In the genomic region with DNA sequence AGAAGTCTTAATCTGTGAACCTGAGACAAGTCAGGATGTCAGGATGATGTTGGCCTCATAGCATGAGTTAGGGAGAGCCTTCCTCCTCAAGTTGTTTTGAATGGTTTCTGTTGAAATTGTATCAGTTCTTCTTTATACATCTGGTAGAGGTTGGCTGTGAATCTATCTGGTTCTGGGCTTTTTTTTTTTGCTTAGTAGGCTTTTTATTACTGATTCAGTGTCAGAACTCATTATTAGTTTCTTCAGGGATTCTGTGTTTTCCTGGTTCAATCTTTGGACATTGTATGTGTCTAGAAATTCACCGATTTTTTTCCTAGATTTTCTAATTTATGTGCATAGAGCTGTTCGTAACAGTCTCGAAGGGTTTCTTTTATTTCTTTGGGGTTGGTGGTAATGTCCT, we compare ENCODE assay signal across 8 cellular contexts.
"Had no signal": no experiment of that assay in that cellular context is flagged by ENCODE, and none has a peak within 500 bp of the region (broad histone marks: within the 10 kb centered on the region; RNA-seq: fewer than 3 reads in every experiment).

No MANE protein-coding gene starts in this region.

- H3K4me3 ChIP-seq: GM23248, HAP-1 had no signal

- H3K4me1 ChIP-seq: HAP-1 had no signal

- H2AFZ ChIP-seq: GM23248 had no signal

- ATAC-seq: HCT116 had no signal

- H3K9ac ChIP-seq: GM23248 had no signal

- H3K27ac ChIP-seq: GM23248, HL-60 had no signal

- DNase-seq: GM23248, GOT3, H7, HFFc6, KG1 had no signal

- H3K9me3 ChIP-seq: HAP-1 had no signal

- H3K36me3 ChIP-seq: HAP-1 had no signal
